Comparison of ENCODE assay signal across 22 cellular contexts in genomic region chr6:88492241-88492640, GRCh38.
"Had no signal": no experiment of that assay in that cellular context is flagged by ENCODE, and none has a peak within 500 bp of the region (broad histone marks: within the 10 kb centered on the region; RNA-seq: fewer than 3 reads in every experiment).

No MANE protein-coding gene starts in this region.

- H3K27ac ChIP-seq: ascending aorta, right atrium auricular region, tibial nerve, vagina had no signal

- H3K36me3 ChIP-seq: ascending aorta, breast epithelium, esophagus squamous epithelium, right atrium auricular region, tibial nerve, vagina had no signal

- DNase-seq: activated CD4-positive, alpha-beta T cell treated with anti-CD3 and anti-CD28 coated beads, Interleukin-2, amount 10 ng/mL, durations not matched to agents 24 days and 14 days; activated CD8-positive, alpha-beta T cell treated with anti-CD3 and anti-CD28 coated beads, Interleukin-2, amount 10 ng/mL, durations not matched to agents 7 days and 5 days; activated effector memory CD4-positive, alpha-beta T cell treated with Interleukin-2 at 50 U/mL for 16 hours; activated naive CD4-positive, alpha-beta T cell treated with anti-CD3 and anti-CD28 coated beads, Interleukin-2, amount 50 U/mL, for 16 hours; activated T-cell treated with anti-CD3 and anti-CD28 coated beads, Interleukin-2, amount 50 U/mL, for 24 hours; cortex of kidney; effector CD4-positive, alpha-beta T cell; esophagus squamous epithelium; left cardiac atrium; nephron progenitor cell; occipital lobe; stimulated activated CD4-positive, alpha-beta T cell treated with anti-CD3 and anti-CD28 coated beads, Interleukin-2, amount 100 ng/mL, for 24 hours; stimulated activated naive CD4-positive, alpha-beta T cell treated with Interleukin-2 at 50 U/mL for 16 hours; substantia nigra had no signal

- H3K4me3 Mint-ChIP-seq: activated CD4-positive, alpha-beta T cell treated with anti-CD3 and anti-CD28 coated beads, Interleukin-2, amount 10 ng/mL, durations not matched to agents 24 days and 14 days; activated CD8-positive, alpha-beta T cell treated with anti-CD3 and anti-CD28 coated beads, Interleukin-2, amount 10 ng/mL, durations not matched to agents 7 days and 5 days; activated T-cell treated with anti-CD3 and anti-CD28 coated beads, Interleukin-2, amount 50 U/mL, for 24 hours; mesothelial cell of epicardium; nephron progenitor cell had no signal

- FAIRE-seq: islet of Langerhans had no signal

- H3K9me3 Mint-ChIP-seq: activated CD4-positive, alpha-beta T cell treated with anti-CD3 and anti-CD28 coated beads, Interleukin-2, amount 10 ng/mL, durations not matched to agents 24 days and 14 days; activated T-cell treated with anti-CD3 and anti-CD28 coated beads, Interleukin-2, amount 50 U/mL, for 24 hours had no signal

- H3K27ac Mint-ChIP-seq: activated CD4-positive, alpha-beta T cell treated with anti-CD3 and anti-CD28 coated beads, Interleukin-2, amount 10 ng/mL, durations not matched to agents 24 days and 14 days; activated CD8-positive, alpha-beta T cell treated with anti-CD3 and anti-CD28 coated beads, Interleukin-2, amount 10 ng/mL, durations not matched to agents 7 days and 5 days; activated T-cell treated with anti-CD3 and anti-CD28 coated beads, Interleukin-2, amount 50 U/mL, for 24 hours; mesothelial cell of epicardium; nephron progenitor cell had no signal

- H3K4me1 ChIP-seq: ascending aorta, breast epithelium, esophagus squamous epithelium, tibial nerve, vagina had no signal

- H3K36me3 Mint-ChIP-seq: mesothelial cell of epicardium had no signal

- H3K4me3 ChIP-seq: ascending aorta, breast epithelium, esophagus squamous epithelium, lung, right atrium auricular region, tibial nerve, vagina had no signal

- H3K9me3 ChIP-seq: breast epithelium, esophagus squamous epithelium, right atrium auricular region, tibial nerve, vagina had no signal

- ATAC-seq: activated CD8-positive, alpha-beta T cell treated with anti-CD3 and anti-CD28 coated beads, Interleukin-2, amount 10 ng/mL, durations not matched to agents 7 days and 5 days; left cardiac atrium had no signal

- H3K4me1 Mint-ChIP-seq: activated CD4-positive, alpha-beta T cell treated with anti-CD3 and anti-CD28 coated beads, Interleukin-2, amount 10 ng/mL, durations not matched to agents 24 days and 14 days; mesothelial cell of epicardium; nephron progenitor cell had no signal

- H3K27me3 ChIP-seq: ascending aorta, breast epithelium, esophagus squamous epithelium, right atrium auricular region, tibial nerve, vagina had no signal
